Comparison of ENCODE assay signal across 38 cellular contexts in the genomic region with DNA sequence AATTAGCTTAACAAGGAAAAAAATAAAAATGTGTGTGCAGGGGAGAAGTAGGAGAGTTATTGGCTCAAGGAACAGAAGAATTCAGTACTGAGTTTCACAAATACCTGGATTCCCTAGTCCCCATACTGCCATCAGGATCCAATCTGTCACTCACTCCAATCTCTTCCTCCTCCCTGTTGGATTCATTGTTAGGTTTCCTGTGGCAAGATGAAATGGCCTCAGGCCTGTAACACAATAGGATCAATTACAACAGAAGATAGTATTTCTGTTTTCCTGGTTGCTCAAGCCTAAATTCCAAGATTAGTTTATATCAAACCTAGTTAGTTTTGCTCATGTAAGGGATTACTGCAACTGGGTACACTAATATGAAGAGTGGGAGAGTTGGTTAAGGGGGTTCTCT. TPM values are rescaled to one million over a fixed set of nuclear protein-coding genes. Genes with fewer than 3 reads are reported as not detected.
"Had no signal": no experiment of that assay in that cellular context is flagged by ENCODE, and none has a peak within 500 bp of the region (broad histone marks: within the 10 kb centered on the region; RNA-seq: fewer than 3 reads in every experiment).

No MANE protein-coding gene starts in this region.

- H3K27ac ChIP-seq: adrenal gland, body of pancreas, gastroesophageal sphincter, hepatocyte, pancreas, prostate gland, skin epidermis, testis, uterus had no signal

- FAIRE-seq: kidney, pancreas had no signal

- H3K9me3 Mint-ChIP-seq: effector memory CD8-positive, alpha-beta T cell; immature natural killer cell; mesothelial cell of epicardium; nephron progenitor cell had no signal

- H3K36me3 ChIP-seq: adrenal gland, gastroesophageal sphincter, pancreas, prostate gland, uterus had no signal

- ATAC-seq: body of pancreas; effector memory CD8-positive, alpha-beta T cell; gastroesophageal sphincter; left colon; pancreas; sciatic nerve; stimulated activated naive CD8-positive, alpha-beta T cell treated with anti-CD3 and anti-CD28 coated beads, Interleukin-15, Interleukin-2, amounts not matched to agents 100 U/mL and 50 U/mL, for 24 hours had no signal

- DNase-seq: activated CD4-positive, alpha-beta T cell treated with anti-CD3 and anti-CD28 coated beads for 4 hours; activated CD4-positive, alpha-beta T cell treated with anti-CD3 and anti-CD28 coated beads, Interleukin-2, amount 50 U/mL, for 48 hours; activated CD8-positive, alpha-beta memory T cell treated with anti-CD3 and anti-CD28 coated beads for 24 hours; activated effector memory CD4-positive, alpha-beta T cell treated with Interleukin-2 at 50 U/mL for 16 hours; activated naive CD4-positive, alpha-beta T cell treated with Interleukin-2 at 50 U/mL for 16 hours; adrenal gland; aorta; body of pancreas; cortex of kidney; effector memory CD8-positive, alpha-beta T cell; immature natural killer cell; kidney; left colon; mammary epithelial cell; naive B cell; nephron progenitor cell; nucleus accumbens; pancreas; retina; stimulated activated CD4-positive, alpha-beta T cell treated with anti-CD3 and anti-CD28 coated beads, Interleukin-12 subunit alpha, Interleukin-12 subunit beta, amount 100 ng/mL, for 4 hours; stimulated activated CD4-positive, alpha-beta T cell treated with anti-CD3 and anti-CD28 coated beads, Interleukin-4, amount 100 ng/mL, for 1 hour; stimulated activated naive CD8-positive, alpha-beta T cell treated with anti-CD3 and anti-CD28 coated beads, Interleukin-15, Interleukin-2, amounts not matched to agents 100 U/mL and 50 U/mL, for 24 hours; testis; trophoblast cell; uterus had no signal

- H3K36me3 Mint-ChIP-seq: activated naive CD8-positive, alpha-beta T cell; immature natural killer cell; mesothelial cell of epicardium; naive B cell had no signal

- H3K27me3 Mint-ChIP-seq: activated naive CD8-positive, alpha-beta T cell; effector memory CD8-positive, alpha-beta T cell; naive B cell had no signal

- H3K4me1 Mint-ChIP-seq: immature natural killer cell, mesothelial cell of epicardium, naive B cell, nephron progenitor cell had no signal

- H3K27ac Mint-ChIP-seq: activated naive CD8-positive, alpha-beta T cell; effector memory CD8-positive, alpha-beta T cell; immature natural killer cell; mesothelial cell of epicardium; naive B cell; nephron progenitor cell had no signal

- H2AFZ ChIP-seq: hepatocyte had no signal

- H3K4me1 ChIP-seq: adrenal gland, body of pancreas, gastroesophageal sphincter, pancreas, prostate gland, testis, uterus had no signal

- H3K27me3 ChIP-seq: adrenal gland, body of pancreas, gastroesophageal sphincter, hepatocyte, pancreas, testis, uterus had no signal

- H3K4me3 Mint-ChIP-seq: activated naive CD8-positive, alpha-beta T cell; effector memory CD8-positive, alpha-beta T cell; immature natural killer cell; mesothelial cell of epicardium; naive B cell; nephron progenitor cell had no signal

- H3K79me2 ChIP-seq: hepatocyte had no signal

- H3K9me3 ChIP-seq: adrenal gland, body of pancreas, gastroesophageal sphincter, pancreas, prostate gland, testis, uterus had no signal

- H3K4me2 ChIP-seq: hepatocyte had no signal

- H3K4me3 ChIP-seq: adrenal gland, body of pancreas, gastroesophageal sphincter, hepatocyte, pancreas, prostate gland, skin epidermis, testis, uterus had no signal

RNA-seq across cellular contexts. Expression of a gene that starts 24.4 kb away (rescaled TPM):
- total RNA-seq: aorta, body of pancreas, cardiac septum, chondrocyte, fibroblast of lung, fibroblast of villous mesenchyme, kidney, left colon, liver, mammary epithelial cell, pancreas, prostate gland, sciatic nerve had no signal
- polyA plus RNA-seq: aorta, esophagus, fibroblast of lung, immature natural killer cell, liver, mammary epithelial cell, pancreas had no signal
